In the genomic region with DNA sequence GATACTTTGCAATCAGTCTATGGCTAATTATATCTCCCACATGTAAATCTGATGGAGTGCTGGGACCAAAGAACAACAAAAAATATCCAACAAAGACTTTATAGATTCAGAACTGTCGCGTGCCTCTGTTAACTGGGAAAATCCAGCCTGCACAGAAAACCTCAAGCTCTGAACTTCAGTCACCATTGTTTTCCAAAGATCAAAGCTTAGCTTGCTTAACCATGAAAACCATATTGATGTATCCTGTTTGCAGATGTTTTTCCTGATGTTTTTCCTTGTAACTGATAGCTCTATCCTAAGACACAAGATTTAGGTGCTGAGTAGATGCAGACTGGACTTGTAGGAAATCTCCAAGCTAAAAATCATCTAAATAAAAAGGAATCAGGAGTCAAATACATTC, we compare ENCODE assay signal across 20 cellular contexts.
"Had no signal": no experiment of that assay in that cellular context is flagged by ENCODE, and none has a peak within 500 bp of the region (broad histone marks: within the 10 kb centered on the region; RNA-seq: fewer than 3 reads in every experiment).

No MANE protein-coding gene starts in this region.

- H3K27me3 Mint-ChIP-seq: progenitor cell of endocrine pancreas; stimulated activated naive CD8-positive, alpha-beta T cell treated with anti-CD3 and anti-CD28 coated beads, Interleukin-15, amount 100 ng/mL, for 72 hours had no signal

- H3K9me3 ChIP-seq: gastrocnemius medialis, left lung, right atrium auricular region, sigmoid colon, spleen, suprapubic skin, vagina had no signal

- H3K4me3 ChIP-seq: dorsolateral prefrontal cortex, gastrocnemius medialis, hepatocyte, left lung, right atrium auricular region, sigmoid colon, spleen, suprapubic skin, vagina had no signal

- ATAC-seq: gastrocnemius medialis; left cardiac atrium; left lung; naive thymus-derived CD8-positive, alpha-beta T cell; stimulated activated naive CD8-positive, alpha-beta T cell treated with anti-CD3 and anti-CD28 coated beads, Interleukin-15, amount 100 ng/mL, for 72 hours had no signal

- H3K9me3 Mint-ChIP-seq: stimulated activated naive CD8-positive, alpha-beta T cell treated with anti-CD3 and anti-CD28 coated beads, Interleukin-15, amount 100 ng/mL, for 72 hours had no signal

- H3K27me3 ChIP-seq: dorsolateral prefrontal cortex, gastrocnemius medialis, hepatocyte, left lung, right atrium auricular region, sigmoid colon, spleen, suprapubic skin, vagina had no signal

- H3K4me1 ChIP-seq: gastrocnemius medialis, left lung, parathyroid adenoma, right atrium auricular region, sigmoid colon, spleen, suprapubic skin, vagina had no signal

- H3K79me2 ChIP-seq: hepatocyte, parathyroid adenoma had no signal

- H3K4me3 Mint-ChIP-seq: naive thymus-derived CD8-positive, alpha-beta T cell; stimulated activated naive CD8-positive, alpha-beta T cell treated with anti-CD3 and anti-CD28 coated beads, Interleukin-15, amount 100 ng/mL, for 72 hours had no signal

- H3K36me3 ChIP-seq: gastrocnemius medialis, left lung, right atrium auricular region, sigmoid colon, spleen, suprapubic skin, vagina had no signal

- H3K27ac Mint-ChIP-seq: naive thymus-derived CD8-positive, alpha-beta T cell; progenitor cell of endocrine pancreas; stimulated activated naive CD8-positive, alpha-beta T cell treated with anti-CD3 and anti-CD28 coated beads, Interleukin-15, amount 100 ng/mL, for 72 hours had no signal

- H3K4me2 ChIP-seq: hepatocyte had no signal

- H3K27ac ChIP-seq: dorsolateral prefrontal cortex, gastrocnemius medialis, hepatocyte, left lung, parathyroid adenoma, right atrium auricular region, sigmoid colon, spleen, suprapubic skin, vagina had no signal

- H3K9ac ChIP-seq: parathyroid adenoma had no signal

- H3K4me1 Mint-ChIP-seq: stimulated activated naive CD8-positive, alpha-beta T cell treated with anti-CD3 and anti-CD28 coated beads, Interleukin-15, amount 100 ng/mL, for 72 hours had no signal

- H2AFZ ChIP-seq: hepatocyte, parathyroid adenoma had no signal

- DNase-seq: dorsolateral prefrontal cortex; effector CD4-positive, alpha-beta T cell; gastrocnemius medialis; head of caudate nucleus; left cardiac atrium; left lung; mesendoderm; naive thymus-derived CD8-positive, alpha-beta T cell; sigmoid colon; spleen; stimulated activated CD4-positive, alpha-beta T cell treated with anti-CD3 and anti-CD28 coated beads, Interleukin-4, amount 100 ng/mL, for 4 hours; stimulated activated naive CD4-positive, alpha-beta T cell; stimulated activated naive CD8-positive, alpha-beta T cell treated with anti-CD3 and anti-CD28 coated beads, Interleukin-15, amount 100 ng/mL, for 72 hours; trophoblast cell had no signal
